ENCODE assay signal across 29 cellular contexts in genomic region chrX:31251336-31251735, GRCh38.
"Had no signal": no experiment of that assay in that cellular context is flagged by ENCODE, and none has a peak within 500 bp of the region (broad histone marks: within the 10 kb centered on the region; RNA-seq: fewer than 3 reads in every experiment).

No MANE protein-coding gene starts in this region.

- H2AFZ ChIP-seq: hepatocyte had no signal

- H3K9me3 ChIP-seq: esophagus muscularis mucosa, gastroesophageal sphincter, mucosa of descending colon, right lobe of liver, tibial artery, upper lobe of right lung had no signal

- H3K27ac ChIP-seq: esophagus muscularis mucosa, gastroesophageal sphincter, hepatocyte, right lobe of liver, tibial artery, upper lobe of right lung, WERI-Rb-1 had no signal

- H3K36me3 ChIP-seq: esophagus muscularis mucosa, gastroesophageal sphincter, right lobe of liver, tibial artery, upper lobe of right lung, WERI-Rb-1 had no signal

- H3K4me1 ChIP-seq: esophagus muscularis mucosa, gastroesophageal sphincter, right lobe of liver, tibial artery, upper lobe of right lung had no signal

- DNase-seq: activated CD4-positive, alpha-beta memory T cell treated with anti-CD3 and anti-CD28 coated beads for 36 hours; activated CD4-positive, alpha-beta T cell treated with anti-CD3 and anti-CD28 coated beads for 48 hours; activated CD8-positive, alpha-beta memory T cell treated with anti-CD3 and anti-CD28 coated beads, Interleukin-2, amount 50 U/mL, for 4 hours; activated effector memory CD4-positive, alpha-beta T cell treated with anti-CD3 and anti-CD28 coated beads, Interleukin-2, amount 50 U/mL, for 16 hours; activated naive CD4-positive, alpha-beta T cell treated with anti-CD3 and anti-CD28 coated beads for 36 hours; activated naive CD8-positive, alpha-beta T cell treated with anti-CD3 and anti-CD28 coated beads, Interleukin-2, amount 10 ng/mL, durations not matched to agents 7 days and 5 days; activated T-cell treated with anti-CD3 and anti-CD28 coated beads, Interleukin-2, amount 50 U/mL, for 1 hour; amygdala; central memory CD4-positive, alpha-beta T cell; dermis blood vessel endothelial cell; effector CD4-positive, alpha-beta T cell; left cardiac atrium; left ventricle myocardium superior; mucosa of descending colon; right lobe of liver; small intestine; stimulated activated CD4-positive, alpha-beta T cell treated with anti-CD3 and anti-CD28 coated beads, Interleukin-4, amount 100 ng/mL, for 24 hours; stimulated activated CD8-positive, alpha-beta memory T cell treated with anti-CD3 and anti-CD28 coated beads, Interleukin-4, amount 100 ng/mL, for 48 hours; stimulated activated naive CD8-positive, alpha-beta T cell treated with anti-CD3 and anti-CD28 coated beads, Interleukin-15, amount 100 ng/mL, for 72 hours; T-helper 9 cell; tibial artery; upper lobe of right lung; WERI-Rb-1 had no signal

- H3K4me3 ChIP-seq: esophagus muscularis mucosa, gastroesophageal sphincter, hepatocyte, mucosa of descending colon, right lobe of liver, tibial artery, upper lobe of right lung had no signal

- ATAC-seq: activated CD4-positive, CD25-positive, alpha-beta regulatory T cell treated with anti-CD3 and anti-CD28 coated beads, Interleukin-2, amount 50 U/mL, for 24 hours; gastroesophageal sphincter; left cardiac atrium; left ventricle myocardium superior; mucosa of descending colon; natural killer cell treated with Interleukin-12 subunit alpha and Interleukin-12 subunit beta and Interleukin-15 and Interleukin-18, amount 100 ng/mL, for 72 hours; right lobe of liver; stimulated activated memory B cell treated with anti-CD40 and anti-IgM and Interleukin-4, amounts not matched to agents 10 μg/mL and 1 μg/mL and 100 μg/mL, for 72 hours; stimulated activated naive CD8-positive, alpha-beta T cell treated with anti-CD3 and anti-CD28 coated beads, Interleukin-15, amount 100 ng/mL, for 72 hours; upper lobe of right lung had no signal

- H3K4me2 ChIP-seq: hepatocyte had no signal

- H3K27me3 ChIP-seq: esophagus muscularis mucosa, gastroesophageal sphincter, hepatocyte, tibial artery, upper lobe of right lung had no signal
